Comparison of ENCODE assay signal across 1 cellular context in genomic region chr19:4624733-4625362, GRCh38.
A peak's percentile ranks its signal among the peaks of the same experiment; 100 is the strongest.
TF ChIP-seq lines count a peak whose summit lies in the region.

No MANE protein-coding gene starts in this region.

TF ChIP-seq in HepG2, 621 proteins besides CTCF, POLR2A, EP300 and RAD21 (continued from another document and continues in another):
- TF ChIP-seq GRHL1 (CRISPR knock-in tag; conservative IDR thresholded peaks at IDR 0.05) (no peak), SP1 (IDR thresholded peaks at IDR 0.05) (no peak), SP1 (CRISPR knock-in tag; IDR thresholded peaks at IDR 0.05) (no peak), ZSCAN31 (CRISPR knock-in tag; IDR thresholded peaks at IDR 0.05; ENCODE audit: low read depth) (no peak), JUN (CRISPR knock-in tag; IDR thresholded peaks at IDR 0.05) (no peak), ZSCAN25 (CRISPR knock-in tag; IDR thresholded peaks at IDR 0.05) (peak; percentile 76), YEATS4 (CRISPR knock-in tag; IDR thresholded peaks at IDR 0.05; ENCODE audit: borderline replicate concordance) (peak; percentile 44; the same call in 1 of the 2 replicates), MAF1 (CRISPR knock-in tag; IDR thresholded peaks at IDR 0.05; ENCODE audit: borderline replicate concordance) (no peak), HHEX (CRISPR knock-in tag; IDR thresholded peaks at IDR 0.05) (no peak), SIN3A (IDR thresholded peaks at IDR 0.05; ENCODE audit: borderline replicate concordance, low read depth, low read length) (no peak), ZNF10 (CRISPR knock-in tag; IDR thresholded peaks at IDR 0.05; ENCODE audit: borderline replicate concordance, low read depth) (no peak), TAF15 (IDR thresholded peaks at IDR 0.05; ENCODE audit: low read depth, low read length, poor library complexity, severe bottlenecking) (no peak), SP2 (CRISPR knock-in tag; IDR thresholded peaks at IDR 0.05) (no peak), KAT7 (CRISPR knock-in tag; IDR thresholded peaks at IDR 0.05; ENCODE audit: borderline replicate concordance) (no peak), ZNF615 (CRISPR knock-in tag; IDR thresholded peaks at IDR 0.05; ENCODE audit: borderline replicate concordance) (no peak), SAP130 (CRISPR knock-in tag; IDR thresholded peaks at IDR 0.05; ENCODE audit: low read depth) (peak; percentile 43; the same call in 1 of the 2 replicates), CCDC6 (CRISPR knock-in tag; IDR thresholded peaks at IDR 0.05) (no peak), ZNF747 (CRISPR knock-in tag; IDR thresholded peaks at IDR 0.05; ENCODE audit: borderline replicate concordance) (no peak), GTF3A (CRISPR knock-in tag; conservative IDR thresholded peaks at IDR 0.05) (no peak), ZNF142 (CRISPR knock-in tag; IDR thresholded peaks at IDR 0.05) (no peak), ZNF564 (CRISPR knock-in tag; IDR thresholded peaks at IDR 0.05) (no peak), MTA1 (CRISPR knock-in tag; IDR thresholded peaks at IDR 0.05; ENCODE audit: borderline replicate concordance) (no peak), ZNF101 (CRISPR knock-in tag; IDR thresholded peaks at IDR 0.05; ENCODE audit: borderline replicate concordance, low read depth) (no peak), MAFG (CRISPR knock-in tag; IDR thresholded peaks at IDR 0.05) (no peak), YEATS2 (CRISPR knock-in tag; IDR thresholded peaks at IDR 0.05; ENCODE audit: borderline replicate concordance) (no peak), SIN3B (IDR thresholded peaks at IDR 0.05; ENCODE audit: low read length) (no peak), ZNF672 (CRISPR knock-in tag; IDR thresholded peaks at IDR 0.05) (no peak), ZNF761 (CRISPR knock-in tag; conservative IDR thresholded peaks at IDR 0.05) (no peak), ZNF432 (CRISPR knock-in tag; IDR thresholded peaks at IDR 0.05; ENCODE audit: borderline replicate concordance) (no peak), NR2F1 (CRISPR knock-in tag; IDR thresholded peaks at IDR 0.05) (peak in 1 of 2 experiments; percentile 34; a peak in 1 of 4 replicates), ZNF292 (CRISPR knock-in tag; IDR thresholded peaks at IDR 0.05; ENCODE audit: borderline replicate concordance, low read depth) (peak; percentile 26; the same call in 1 of the 2 replicates), ZNF337 (CRISPR knock-in tag; IDR thresholded peaks at IDR 0.05; ENCODE audit: borderline replicate concordance, low read depth) (no peak), PHF21A (CRISPR knock-in tag; IDR thresholded peaks at IDR 0.05) (0 out of 2 replicates have a peak, but pooled peaks have one; percentile 18), PRDM15 (CRISPR knock-in tag; IDR thresholded peaks at IDR 0.05) (no peak), ZNF616 (CRISPR knock-in tag; IDR thresholded peaks at IDR 0.05; ENCODE audit: low read depth) (no peak), KAT8 (CRISPR knock-in tag; IDR thresholded peaks at IDR 0.05) (peak; percentile 49; the same call in 1 of the 2 replicates), ZNF430 (CRISPR knock-in tag; IDR thresholded peaks at IDR 0.05) (no peak), BHLHE40 (IDR thresholded peaks at IDR 0.05; ENCODE audit: low read length) (no peak), ZNF713 (CRISPR knock-in tag; IDR thresholded peaks at IDR 0.05) (no peak), ZNF674 (CRISPR knock-in tag; IDR thresholded peaks at IDR 0.05; ENCODE audit: low read depth) (no peak), CEBPG (CRISPR knock-in tag; IDR thresholded peaks at IDR 0.05) (peak; percentile 59), ZNF333 (CRISPR knock-in tag; IDR thresholded peaks at IDR 0.05; ENCODE audit: borderline replicate concordance) (no peak), GATAD2A (CRISPR knock-in tag; IDR thresholded peaks at IDR 0.05) (peak; percentile 31; the same call in 1 of the 2 replicates), ATF3 (CRISPR knock-in tag; IDR thresholded peaks at IDR 0.05) (no peak), ZNF879 (CRISPR knock-in tag; IDR thresholded peaks at IDR 0.05) (no peak), ZNF18 (CRISPR knock-in tag; IDR thresholded peaks at IDR 0.05; ENCODE audit: insufficient replicate concordance) (no peak), HMGXB3 (CRISPR knock-in tag; IDR thresholded peaks at IDR 0.05; ENCODE audit: borderline replicate concordance) (no peak), UBTF (CRISPR knock-in tag; IDR thresholded peaks at IDR 0.05) (no peak), RARG (CRISPR knock-in tag; IDR thresholded peaks at IDR 0.05; ENCODE audit: low read depth) (no peak)
